ENCODE assay signal across 1 cellular context in the genomic region with DNA sequence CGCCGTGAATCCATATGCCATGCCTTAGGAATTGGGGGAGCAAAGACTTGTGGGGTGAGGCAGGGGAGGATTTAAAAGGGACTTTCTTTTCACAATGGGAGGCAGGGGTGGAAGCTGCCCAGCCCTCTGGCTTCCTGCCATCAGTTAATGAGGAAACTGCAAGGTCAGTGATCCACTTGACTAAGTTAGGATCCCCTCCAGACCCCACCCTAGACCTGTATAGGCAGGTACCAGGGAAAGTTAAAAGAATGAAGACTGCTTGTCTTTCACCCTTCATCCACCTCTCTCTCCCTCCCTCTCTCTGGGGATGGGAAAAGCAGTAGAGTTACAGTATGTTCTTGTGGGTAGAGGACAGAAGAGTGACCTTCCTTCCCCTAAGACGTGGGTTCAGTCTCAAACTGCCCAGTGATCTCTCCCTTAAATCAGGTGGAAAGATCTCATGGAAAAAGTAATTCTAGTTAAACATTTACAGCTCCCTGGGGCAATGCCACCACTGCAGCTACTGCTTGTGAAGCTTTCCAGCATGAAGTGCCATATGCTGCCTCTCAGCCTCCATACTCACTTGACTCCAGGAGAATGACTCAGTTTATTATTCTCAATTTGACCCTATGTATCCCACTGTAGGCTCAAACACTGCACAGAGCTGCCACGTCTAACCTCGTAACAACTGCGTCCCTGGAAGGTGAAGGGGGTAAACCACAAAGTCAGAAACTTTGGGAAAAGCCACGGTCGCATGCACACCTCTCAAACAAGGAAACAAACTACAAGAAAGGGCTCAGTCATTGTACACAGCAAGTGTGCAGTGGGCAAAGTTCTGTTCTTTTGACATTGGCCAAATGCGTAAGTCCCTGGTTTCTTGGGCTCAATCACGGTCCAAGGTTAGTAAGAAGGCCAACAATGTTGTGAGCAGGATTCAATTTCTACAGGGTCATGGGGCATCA.
TF ChIP-seq lines count a peak whose summit lies in the region.

No MANE protein-coding gene starts in this region.

TF ChIP-seq in A549, 52 proteins besides CTCF, POLR2A, EP300 and RAD21 (continued from another document):
- TF ChIP-seq ATOH8 (CRISPR knock-in tag; IDR thresholded peaks at IDR 0.05; ENCODE audit: low read depth) (no peak), FOSL2 (IDR thresholded peaks at IDR 0.05) (no peak), FOSL2 (CRISPR knock-in tag; IDR thresholded peaks at IDR 0.05) (no peak), RFX5 (IDR thresholded peaks at IDR 0.05) (no peak), ZFP36 (IDR thresholded peaks at IDR 0.05; ENCODE audit: borderline replicate concordance, partially characterized antibody) (no peak), POLR2AphosphoS2 (conservative IDR thresholded peaks at IDR 0.05; ENCODE audit: low read length) (no peak), MAX (IDR thresholded peaks at IDR 0.05) (no peak)
